In genomic region chr4:155241225-155241624, GRCh38 we compare ENCODE assay signal across 32 cellular contexts. TPM values are rescaled to one million over a fixed set of nuclear protein-coding genes. Genes with fewer than 3 reads are reported as not detected.
"Had no signal": no experiment of that assay in that cellular context is flagged by ENCODE, and none has a peak within 500 bp of the region (broad histone marks: within the 10 kb centered on the region; RNA-seq: fewer than 3 reads in every experiment).

No MANE protein-coding gene starts in this region.

- H3K27ac ChIP-seq: colonic mucosa, epithelial cell of prostate, esophagus squamous epithelium, gastroesophageal sphincter, heart right ventricle, left lung, lower lobe of right lung had no signal

- FAIRE-seq: endometrium, keratinocyte had no signal

- H3K9me3 ChIP-seq: colonic mucosa, esophagus squamous epithelium, gastroesophageal sphincter, lower lobe of right lung, mucosa of descending colon had no signal

- H3K27me3 ChIP-seq: colonic mucosa, esophagus squamous epithelium, gastroesophageal sphincter, heart right ventricle, left lung had no signal

- H3K4me1 ChIP-seq: colonic mucosa, esophagus squamous epithelium, gastroesophageal sphincter, heart right ventricle, left lung, lower lobe of right lung had no signal

- ATAC-seq: effector memory CD8-positive, alpha-beta T cell; esophagus mucosa; gastroesophageal sphincter; heart right ventricle; left cardiac atrium; left lung; left ventricle myocardium superior; lower lobe of right lung; mucosa of descending colon; naive thymus-derived CD8-positive, alpha-beta T cell had no signal

- DNase-seq: colonic mucosa; cortex of kidney; effector CD8-positive, alpha-beta T cell; effector memory CD8-positive, alpha-beta T cell; endodermal cell; erythroblast; esophagus squamous epithelium; foreskin fibroblast; glutamatergic neuron; head of caudate nucleus; heart right ventricle; hippocampal formation; left cardiac atrium; left lung; left ventricle myocardium superior; lower lobe of right lung; mesenchymal stem cell; mucosa of descending colon; naive B cell; naive thymus-derived CD8-positive, alpha-beta T cell had no signal

- H3K36me3 ChIP-seq: colonic mucosa, esophagus squamous epithelium, gastroesophageal sphincter, heart right ventricle, left lung, lower lobe of right lung had no signal

- H3K4me3 ChIP-seq: colonic mucosa, esophagus squamous epithelium, gastroesophageal sphincter, heart right ventricle, left lung, lower lobe of right lung, mucosa of descending colon had no signal

RNA-seq across cellular contexts. Expression of gene NPY2R, which starts 32.8 kb away (rescaled TPM):
- total RNA-seq: dermis microvascular lymphatic vessel endothelial cell; endodermal cell; esophagus mucosa; esophagus squamous epithelium; glomerular endothelial cell; heart right ventricle; kidney epithelial cell; left ventricle myocardium superior; lung microvascular endothelial cell; mesenteric fat pad; mesothelial cell of epicardium; myocyte; naive thymus-derived CD8-positive, alpha-beta T cell had no signal
- polyA plus RNA-seq: keratinocyte; naive thymus-derived CD8-positive, alpha-beta T cell had no signal
